29 cellular contexts compared by ENCODE assay signal in the genomic region with DNA sequence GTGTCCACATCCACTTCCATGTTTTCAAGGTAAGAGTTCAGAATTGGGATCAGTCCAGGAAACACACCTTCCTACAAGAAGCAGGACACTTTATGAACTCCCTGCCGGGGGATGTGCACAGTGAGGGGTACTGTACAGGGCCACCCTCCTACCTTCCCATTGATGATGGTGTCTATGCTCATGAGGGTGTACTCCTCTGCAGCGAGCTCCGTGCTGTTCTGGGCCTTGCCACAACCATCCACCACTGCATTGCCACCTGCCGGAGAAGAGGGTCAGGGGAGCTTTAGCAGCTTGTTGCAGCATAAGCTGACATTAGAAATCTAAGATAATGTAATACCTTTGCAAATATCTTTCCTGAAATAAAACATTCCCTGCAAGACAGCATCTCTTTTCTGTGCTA.
"Had no signal": no experiment of that assay in that cellular context is flagged by ENCODE, and none has a peak within 500 bp of the region (broad histone marks: within the 10 kb centered on the region; RNA-seq: fewer than 3 reads in every experiment).

No MANE protein-coding gene starts in this region.

- DNase-seq: hypothalamus; immature natural killer cell; kidney; left colon; left lung; lower lobe of right lung; mammary epithelial cell; mesenchymal stem cell; naive thymus-derived CD8-positive, alpha-beta T cell; occipital lobe; stimulated activated CD4-positive, alpha-beta T cell treated with anti-CD3 and anti-CD28 coated beads, Interleukin-12 subunit alpha, Interleukin-12 subunit beta, amount 100 ng/mL, for 4 hours; stimulated activated CD4-positive, alpha-beta T cell treated with anti-CD3 and anti-CD28 coated beads, Interleukin-15, amount 100 ng/mL, for 24 hours; stimulated activated CD4-positive, alpha-beta T cell treated with anti-CD3 and anti-CD28 coated beads, Interleukin-2, amount 100 ng/mL, for 24 hours; stimulated activated CD4-positive, alpha-beta T cell treated with anti-CD3 and anti-CD28 coated beads, Interleukin-4, amount 100 ng/mL, for 1 hour; stimulated activated naive B cell treated with anti-CD40 and anti-IgM and Interleukin-4, amounts not matched to agents 10 μg/mL and 1 μg/mL and 100 μg/mL, for 72 hours; stimulated activated naive CD8-positive, alpha-beta T cell treated with anti-CD3 and anti-CD28 coated beads, Interleukin-15, Interleukin-2, amounts not matched to agents 100 U/mL and 50 U/mL, for 24 hours; stomach; testis; tibial artery had no signal

- H3K4me3 ChIP-seq: left lung, lower lobe of right lung, right atrium auricular region, skin epidermis, stomach, testis, tibial artery, vagina had no signal

- H3K4me1 ChIP-seq: lower lobe of right lung, parathyroid adenoma, right atrium auricular region, testis, tibial artery, vagina had no signal

- H3K27me3 Mint-ChIP-seq: naive thymus-derived CD8-positive, alpha-beta T cell; progenitor cell of endocrine pancreas; stimulated activated naive B cell treated with anti-CD40 and anti-IgM and Interleukin-4, amounts not matched to agents 10 μg/mL and 1 μg/mL and 100 μg/mL, for 72 hours; type B pancreatic cell had no signal

- H3K4me3 Mint-ChIP-seq: immature natural killer cell; naive thymus-derived CD8-positive, alpha-beta T cell; nephron; neural crest cell; stimulated activated naive B cell treated with anti-CD40 and anti-IgM and Interleukin-4, amounts not matched to agents 10 μg/mL and 1 μg/mL and 100 μg/mL, for 72 hours; type B pancreatic cell had no signal

- H3K9me3 ChIP-seq: left lung, lower lobe of right lung, neutrophil, right atrium auricular region, stomach, testis, tibial artery, vagina had no signal

- H3K4me1 Mint-ChIP-seq: immature natural killer cell; naive thymus-derived CD8-positive, alpha-beta T cell; nephron; neural crest cell; stimulated activated naive B cell treated with anti-CD40 and anti-IgM and Interleukin-4, amounts not matched to agents 10 μg/mL and 1 μg/mL and 100 μg/mL, for 72 hours had no signal

- H3K27me3 ChIP-seq: left lung, neutrophil, right atrium auricular region, stomach, testis, tibial artery, vagina had no signal

- ATAC-seq: left colon; lower lobe of right lung; naive thymus-derived CD8-positive, alpha-beta T cell; sciatic nerve; stimulated activated naive B cell treated with anti-CD40 and anti-IgM and Interleukin-4, amounts not matched to agents 10 μg/mL and 1 μg/mL and 100 μg/mL, for 72 hours; stimulated activated naive CD8-positive, alpha-beta T cell treated with anti-CD3 and anti-CD28 coated beads, Interleukin-15, Interleukin-2, amounts not matched to agents 100 U/mL and 50 U/mL, for 24 hours had no signal

- H3K9me3 Mint-ChIP-seq: immature natural killer cell; naive thymus-derived CD8-positive, alpha-beta T cell; nephron; neural crest cell; stimulated activated naive B cell treated with anti-CD40 and anti-IgM and Interleukin-4, amounts not matched to agents 10 μg/mL and 1 μg/mL and 100 μg/mL, for 72 hours; type B pancreatic cell had no signal

- H3K27ac Mint-ChIP-seq: immature natural killer cell; nephron; progenitor cell of endocrine pancreas; stimulated activated naive B cell treated with anti-CD40 and anti-IgM and Interleukin-4, amounts not matched to agents 10 μg/mL and 1 μg/mL and 100 μg/mL, for 72 hours; type B pancreatic cell had no signal

- H3K27ac ChIP-seq: left lung, lower lobe of right lung, neutrophil, parathyroid adenoma, right atrium auricular region, skin epidermis, stomach, testis, tibial artery, vagina had no signal
